In the genomic region with DNA sequence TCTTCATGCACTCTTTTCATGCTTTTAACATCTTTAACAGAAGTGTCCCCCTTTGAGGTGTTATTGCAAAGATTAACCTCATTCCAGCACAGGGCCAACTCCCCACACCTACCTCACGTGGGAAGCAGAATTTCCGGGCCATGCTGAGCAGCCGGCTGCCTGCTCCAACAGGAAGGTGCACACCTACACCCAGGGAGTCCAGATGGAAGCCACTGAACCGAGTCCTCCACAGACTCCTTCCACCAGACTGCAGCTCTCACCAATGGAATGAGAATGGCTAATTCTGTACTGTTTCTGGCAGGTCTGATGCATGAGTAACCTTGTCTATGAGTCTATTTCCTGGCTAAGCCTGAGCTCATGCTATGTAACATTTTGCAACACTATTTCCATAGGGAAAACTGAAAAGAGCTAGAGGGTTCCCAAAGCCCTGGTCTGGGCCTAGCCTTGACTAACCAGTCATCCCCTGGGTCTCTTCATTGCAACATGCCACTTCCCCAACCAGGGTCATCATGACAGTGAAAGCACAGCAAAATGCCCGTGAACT, we compare ENCODE assay signal across 9 cellular contexts. TPM values are rescaled to one million over a fixed set of nuclear protein-coding genes. Genes with fewer than 3 reads are reported as not detected.
A peak's percentile ranks its signal among the peaks of the same experiment; 100 is the strongest.
DNase-seq lines count a peak whose midpoint lies in the region; ATAC-seq and TF ChIP-seq lines count a peak whose summit lies in the region.
"Had no signal": no experiment of that assay in that cellular context is flagged by ENCODE, and none has a peak within 500 bp of the region (broad histone marks: within the 10 kb centered on the region; RNA-seq: fewer than 3 reads in every experiment).

No MANE protein-coding gene starts in this region.

- H3K4me1 ChIP-seq in colonic mucosa (peaks cover 2% of the 10 kb centered on the region), muscle layer of duodenum (ENCODE audit: control insufficient read depth in 1 of 2, insufficient read depth in 2 of 2, low read length in 2 of 2) (peaks cover 4 to 17% of the 10 kb centered on the region in 2 donors)

- intact Hi-C loops in colonic mucosa (cut with DNase I), result no loop called here

- TF ChIP-seq CTCF in AG10803 (conservative IDR thresholded peaks at IDR 0.05; ENCODE audit: low read length) (no peak), colonic mucosa (IDR thresholded peaks at IDR 0.05) (no peak)

- no peak for ATAC-seq in GM21367 (IDR thresholded peaks at IDR 0.05; ENCODE audit: unreplicated experiment)

- peak overlapping the region; percentile 39 for H3K4me3 ChIP-seq in AG10803 (ENCODE audit: low read length)
- no peak overlapping the region for H3K4me3 ChIP-seq in colonic mucosa
- no peak overlapping the region for H3K4me3 ChIP-seq in muscle layer of duodenum (ENCODE audit: low read depth in 1 of 2, low read length in 2 of 2)

- peaks cover 8% of the 10 kb centered on the region for H3K36me3 ChIP-seq in colonic mucosa
- peaks cover 43 to 61% of the 10 kb centered on the region in 2 donors for H3K36me3 ChIP-seq in muscle layer of duodenum (ENCODE audit: control insufficient read depth in 1 of 2, insufficient read depth in 2 of 2, low read length in 2 of 2)

- no peaks in the 10 kb centered on the region for H3K9me3 ChIP-seq in colonic mucosa
- H3K9me3 ChIP-seq in muscle layer of duodenum (ENCODE audit: control insufficient read depth in 1 of 2, low read length in 2 of 2), result no peaks in the 10 kb centered on the region

- no peak overlapping the region for H3K9ac ChIP-seq in colonic mucosa (ENCODE audit: low read depth in 2 of 2, low read length in 2 of 2)

- no peaks in the 10 kb centered on the region for H3K27me3 ChIP-seq in colonic mucosa
- H3K27me3 ChIP-seq in muscle layer of duodenum (ENCODE audit: low read depth, low read length), result no peaks in the 10 kb centered on the region

- H3K27ac ChIP-seq in colonic mucosa, result peak overlapping the region; percentile 48
- peak overlapping the region; percentile 18 for H3K27ac ChIP-seq in muscle layer of duodenum (ENCODE audit: low read length)

- DNase-seq in AG10803 (ENCODE audit: low read depth), result peak; percentile 97
- peak; percentile 54 for DNase-seq in MV-4-11 (lab: John Stamatoyannopoulos, UW)
- DNase-seq in colonic mucosa, result no peak
- DNase-seq in HuH-7.5 (ENCODE audit: low spot score), result no peak
- DNase-seq in epidermal melanocyte (ENCODE audit: insufficient read length, low spot score), result no peak
- no peak for DNase-seq in DMS79 (lab: John Stamatoyannopoulos, UW)
- DNase-seq: stimulated activated CD8-positive, alpha-beta memory T cell treated with anti-CD3 and anti-CD28 coated beads, Interleukin-4, amount 100 ng/mL, for 48 hours had no signal

RNA-seq across cellular contexts. Expression of gene ERFE, which starts 11.0 kb away (rescaled TPM):
- total RNA-seq in colonic mucosa, result under 1 TPM in 1 of 2 donors, not detected in 1; 0.50 TPM

RNA-seq across cellular contexts. Expression of gene KLHL30, which starts 31.3 kb away (rescaled TPM):
- total RNA-seq in colonic mucosa, result under 1 TPM; 0.07 to 0.13 TPM

RNA-seq across cellular contexts. Expression of gene ILKAP, which starts 33.7 kb away (rescaled TPM):
- total RNA-seq in colonic mucosa, result 10 to 100 TPM; 27.8 to 50.3 TPM

Comparison
In these comparisons a context has a peak if more than half of its experiments do, and no peak if none do; other contexts are left out.
1. DNase-seq: peak in AG10803 (single experiment) and MV-4-11 (single experiment); none in colonic mucosa (single experiment), HuH-7.5 (single experiment), epidermal melanocyte (single experiment) and DMS79 (single experiment).